In genomic region chr13:112252744-112253590, GRCh38 we compare ENCODE assay signal across 26 cellular contexts.
"Had no signal": no experiment of that assay in that cellular context is flagged by ENCODE, and none has a peak within 500 bp of the region (broad histone marks: within the 10 kb centered on the region; RNA-seq: fewer than 3 reads in every experiment).

No MANE protein-coding gene starts in this region.

- ATAC-seq: activated CD4-positive, CD25-positive, alpha-beta regulatory T cell treated with anti-CD3 and anti-CD28 coated beads, Interleukin-2, amount 50 U/mL, for 24 hours; activated naive CD4-positive, alpha-beta T cell treated with anti-CD3 and anti-CD28 coated beads, Interleukin-2, amount 50 U/mL, for 72 hours; activated T-cell treated with anti-CD3 and anti-CD28 coated beads, Interleukin-2, amount 50 U/mL, for 72 hours; gastrocnemius medialis; lower lobe of right lung; right cardiac atrium had no signal

- H3K4me1 Mint-ChIP-seq: central memory CD8-positive, alpha-beta T cell; immature natural killer cell; nephron had no signal

- H3K27ac Mint-ChIP-seq: activated CD4-positive, alpha-beta memory T cell treated with anti-CD3 and anti-CD28 coated beads for 36 hours; activated naive CD4-positive, alpha-beta T cell treated with anti-CD3 and anti-CD28 coated beads, Interleukin-2, amount 50 U/mL, for 72 hours; activated T-cell treated with anti-CD3 and anti-CD28 coated beads, Interleukin-2, amount 50 U/mL, for 72 hours; immature natural killer cell; nephron; T-helper 1 cell treated with Interleukin-12 subunit alpha and Interleukin-12 subunit beta and Interleukin-4 antibody, amounts not matched to agents 30 μg/mL and 1 μg/mL, for 36 hours had no signal

- H3K9me3 Mint-ChIP-seq: activated CD4-positive, alpha-beta memory T cell treated with anti-CD3 and anti-CD28 coated beads for 36 hours; activated naive CD4-positive, alpha-beta T cell treated with anti-CD3 and anti-CD28 coated beads, Interleukin-2, amount 50 U/mL, for 72 hours; activated T-cell treated with anti-CD3 and anti-CD28 coated beads, Interleukin-2, amount 50 U/mL, for 72 hours; central memory CD8-positive, alpha-beta T cell; immature natural killer cell; nephron; T-helper 1 cell treated with Interleukin-12 subunit alpha and Interleukin-12 subunit beta and Interleukin-4 antibody, amounts not matched to agents 30 μg/mL and 1 μg/mL, for 36 hours had no signal

- H3K9me3 ChIP-seq: gastrocnemius medialis, lower lobe of right lung, SK-N-SH had no signal

- H3K27ac ChIP-seq: breast epithelium, gastrocnemius medialis, lower lobe of right lung, tibial nerve, VCaP had no signal

- H3K36me3 Mint-ChIP-seq: activated CD4-positive, alpha-beta memory T cell treated with anti-CD3 and anti-CD28 coated beads for 36 hours; activated naive CD4-positive, alpha-beta T cell treated with anti-CD3 and anti-CD28 coated beads, Interleukin-2, amount 50 U/mL, for 72 hours; immature natural killer cell had no signal

- H3K9ac ChIP-seq: SK-N-SH had no signal

- H3K4me2 ChIP-seq: SK-N-SH had no signal

- H3K4me3 ChIP-seq: breast epithelium, gastrocnemius medialis, lower lobe of right lung, tibial nerve had no signal

- H3K4me3 Mint-ChIP-seq: activated CD4-positive, alpha-beta memory T cell treated with anti-CD3 and anti-CD28 coated beads for 36 hours; activated T-cell treated with anti-CD3 and anti-CD28 coated beads, Interleukin-2, amount 50 U/mL, for 72 hours; central memory CD8-positive, alpha-beta T cell; immature natural killer cell; nephron; T-helper 1 cell treated with Interleukin-12 subunit alpha and Interleukin-12 subunit beta and Interleukin-4 antibody, amounts not matched to agents 30 μg/mL and 1 μg/mL, for 36 hours had no signal

- H3K36me3 ChIP-seq: breast epithelium, gastrocnemius medialis, lower lobe of right lung, tibial nerve had no signal

- DNase-seq: activated CD4-positive, alpha-beta memory T cell treated with anti-CD3 and anti-CD28 coated beads for 36 hours; activated CD4-positive, alpha-beta T cell treated with anti-CD3 and anti-CD28 coated beads for 48 hours; activated naive CD4-positive, alpha-beta T cell; activated T-cell treated with anti-CD3 and anti-CD28 coated beads for 4 hours; activated T-cell treated with anti-CD3 and anti-CD28 coated beads, Interleukin-2, amount 50 U/mL, for 72 hours; dermis blood vessel endothelial cell; effector CD8-positive, alpha-beta T cell; gastrocnemius medialis; hippocampal formation; immature natural killer cell; lower lobe of right lung; occipital lobe; right cardiac atrium; SK-N-SH; stimulated activated CD4-positive, alpha-beta T cell treated with anti-CD3 and anti-CD28 coated beads, Interleukin-2, amount 100 ng/mL, for 48 hours; stimulated activated naive CD4-positive, alpha-beta T cell treated with Interleukin-2 at 50 U/mL for 16 hours; SW 1271; T-helper 9 cell had no signal

- H3K27me3 ChIP-seq: gastrocnemius medialis, tibial nerve had no signal

- H3K4me1 ChIP-seq: breast epithelium, gastrocnemius medialis, lower lobe of right lung, tibial nerve had no signal
